ENCODE assay signal across 26 cellular contexts in the genomic region with DNA sequence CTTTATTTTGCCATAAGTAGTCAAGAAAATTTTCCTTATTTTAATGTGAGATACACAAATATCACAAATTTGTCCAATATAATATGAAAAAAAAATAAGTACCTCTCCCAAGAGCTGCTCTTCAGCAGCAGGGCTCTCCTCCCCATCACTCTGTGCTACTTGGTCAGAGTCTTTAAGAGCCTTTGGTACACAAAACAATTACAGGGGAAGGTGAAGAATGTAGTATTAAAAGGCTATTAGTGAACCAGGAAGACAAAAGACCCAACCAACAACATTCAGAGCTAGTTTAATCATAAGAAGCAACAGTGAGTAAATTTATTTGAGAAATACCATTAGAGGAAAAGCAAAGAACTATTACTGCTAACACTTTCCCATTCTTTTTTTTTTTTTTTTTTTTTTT.
"Had no signal": no experiment of that assay in that cellular context is flagged by ENCODE, and none has a peak within 500 bp of the region (broad histone marks: within the 10 kb centered on the region; RNA-seq: fewer than 3 reads in every experiment).

No MANE protein-coding gene starts in this region.

- H3K27me3 ChIP-seq: adrenal gland, cardiac muscle cell, esophagus muscularis mucosa, foreskin keratinocyte, heart right ventricle, right atrium auricular region, tibial nerve had no signal

- H3K27me3 Mint-ChIP-seq: activated CD8-positive, alpha-beta T cell treated with anti-CD3 and anti-CD28 coated beads for 36 hours; brain; naive thymus-derived CD8-positive, alpha-beta T cell had no signal

- DNase-seq: activated CD4-positive, alpha-beta T cell treated with anti-CD3 and anti-CD28 coated beads, Interleukin-2, amount 50 U/mL, for 1 hour; activated CD4-positive, CD25-positive, alpha-beta regulatory T cell treated with anti-CD3 and anti-CD28 coated beads, Interleukin-2, amount 50 U/mL, for 72 hours; activated CD8-positive, alpha-beta T cell treated with anti-CD3 and anti-CD28 coated beads for 36 hours; activated naive CD4-positive, alpha-beta T cell; activated T-cell treated with anti-CD3 and anti-CD28 coated beads, Interleukin-2, amount 50 U/mL, for 48 hours; adrenal gland; aorta; cortex of kidney; foreskin keratinocyte; heart right ventricle; left ventricle myocardium inferior; midbrain; naive thymus-derived CD8-positive, alpha-beta T cell; nucleus accumbens; stimulated activated CD4-positive, alpha-beta T cell treated with anti-CD3 and anti-CD28 coated beads, Interleukin-15, amount 100 ng/mL, for 24 hours; stimulated activated CD4-positive, alpha-beta T cell treated with anti-CD3 and anti-CD28 coated beads, Interleukin-2, amount 100 ng/mL, for 24 hours; stimulated activated naive CD4-positive, alpha-beta T cell treated with Interleukin-2 at 50 U/mL for 16 hours; T-helper 2 cell had no signal

- H3K9me3 ChIP-seq: adrenal gland, esophagus muscularis mucosa, heart right ventricle, left ventricle myocardium inferior, right atrium auricular region, tibial nerve had no signal

- H3K4me3 Mint-ChIP-seq: activated CD8-positive, alpha-beta T cell treated with anti-CD3 and anti-CD28 coated beads for 36 hours; brain; naive thymus-derived CD8-positive, alpha-beta T cell; neural crest cell had no signal

- H3K27ac ChIP-seq: adrenal gland, cardiac muscle cell, esophagus muscularis mucosa, foreskin keratinocyte, right atrium auricular region, tibial nerve had no signal

- H3K27ac Mint-ChIP-seq: activated CD8-positive, alpha-beta T cell treated with anti-CD3 and anti-CD28 coated beads for 36 hours; activated naive CD4-positive, alpha-beta T cell treated with anti-CD3 and anti-CD28 coated beads, Interleukin-2, amount 50 U/mL, for 72 hours had no signal

- H3K9me3 Mint-ChIP-seq: activated CD8-positive, alpha-beta T cell treated with anti-CD3 and anti-CD28 coated beads for 36 hours; brain; naive thymus-derived CD8-positive, alpha-beta T cell; neural crest cell had no signal

- ATAC-seq: activated CD8-positive, alpha-beta T cell treated with anti-CD3 and anti-CD28 coated beads for 36 hours; activated naive CD4-positive, alpha-beta T cell treated with anti-CD3 and anti-CD28 coated beads, Interleukin-2, amount 50 U/mL, for 72 hours; foreskin keratinocyte; heart right ventricle; naive thymus-derived CD8-positive, alpha-beta T cell had no signal

- H3K4me3 ChIP-seq: adrenal gland, cardiac muscle cell, esophagus muscularis mucosa, heart right ventricle, left ventricle myocardium inferior, lung, right atrium auricular region, tibial nerve had no signal

- H3K4me1 Mint-ChIP-seq: brain, neural crest cell had no signal
